In the genomic region with DNA sequence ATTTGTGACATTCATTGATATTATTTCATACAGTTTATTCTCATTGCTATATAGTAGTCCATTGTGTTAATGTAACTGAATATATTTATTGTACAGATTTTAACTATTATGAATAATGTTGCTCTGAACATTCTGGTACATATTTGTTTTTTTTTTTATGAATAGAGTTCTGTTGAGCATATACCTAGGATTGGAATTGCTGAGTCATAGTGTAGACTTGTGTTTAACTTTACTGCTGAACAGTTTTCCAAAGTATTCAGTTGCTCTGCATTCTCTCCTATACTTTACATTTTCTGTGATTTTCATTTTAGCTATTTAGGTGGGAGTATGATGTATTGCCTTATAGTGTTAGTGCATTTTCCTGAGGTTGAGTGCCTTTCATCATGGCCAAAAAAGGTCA, we compare ENCODE assay signal across 15 cellular contexts.
"Had no signal": no experiment of that assay in that cellular context is flagged by ENCODE, and none has a peak within 500 bp of the region (broad histone marks: within the 10 kb centered on the region; RNA-seq: fewer than 3 reads in every experiment).

No MANE protein-coding gene starts in this region.

- ATAC-seq: activated CD8-positive, alpha-beta T cell treated with anti-CD3 and anti-CD28 coated beads, Interleukin-2, amount 10 ng/mL, durations not matched to agents 7 days and 5 days; activated T-cell treated with anti-CD3 and anti-CD28 coated beads, Interleukin-2, amount 50 U/mL, for 72 hours; esophagus mucosa; gastroesophageal sphincter; left colon; lower lobe of right lung; right cardiac atrium had no signal

- H3K27ac ChIP-seq: cardiac muscle cell, gastroesophageal sphincter, lower lobe of right lung, upper lobe of left lung had no signal

- H3K36me3 ChIP-seq: cardiac muscle cell, gastroesophageal sphincter, lower lobe of right lung, upper lobe of left lung had no signal

- H3K27me3 ChIP-seq: cardiac muscle cell, gastroesophageal sphincter, upper lobe of left lung had no signal

- H3K9me3 ChIP-seq: gastroesophageal sphincter, lower lobe of right lung, upper lobe of left lung had no signal

- H3K4me3 ChIP-seq: cardiac muscle cell, gastroesophageal sphincter, lower lobe of right lung, upper lobe of left lung had no signal

- DNase-seq: activated CD4-positive, alpha-beta T cell treated with anti-CD3 and anti-CD28 coated beads, Interleukin-2, amount 10 ng/mL, durations not matched to agents 24 days and 14 days; activated CD4-positive, CD25-positive, alpha-beta regulatory T cell; activated CD8-positive, alpha-beta memory T cell treated with anti-CD3 and anti-CD28 coated beads, Interleukin-2, amount 50 U/mL, for 4 hours; activated CD8-positive, alpha-beta T cell treated with anti-CD3 and anti-CD28 coated beads, Interleukin-2, amount 10 ng/mL, durations not matched to agents 7 days and 5 days; activated gamma-delta T cell treated with Interleukin-2 at 50 U/mL for 16 hours; activated T-cell treated with anti-CD3 and anti-CD28 coated beads, Interleukin-2, amount 50 U/mL, for 72 hours; left colon; lower lobe of right lung; occipital lobe; right cardiac atrium; upper lobe of left lung had no signal

- FAIRE-seq: islet of Langerhans had no signal

- H3K4me1 ChIP-seq: gastroesophageal sphincter, lower lobe of right lung, upper lobe of left lung had no signal
